ENCODE assay signal across 10 cellular contexts in genomic region chr6:5506575-5506974, GRCh38.
DNase-seq lines count a peak whose midpoint lies in the region; ATAC-seq and TF ChIP-seq lines count a peak whose summit lies in the region.
"Had no signal": no experiment of that assay in that cellular context is flagged by ENCODE, and none has a peak within 500 bp of the region (broad histone marks: within the 10 kb centered on the region; RNA-seq: fewer than 3 reads in every experiment).

No MANE protein-coding gene starts in this region.

- no peaks in the 10 kb centered on the region for H4K20me1 ChIP-seq in BLaER1
- no peaks in the 10 kb centered on the region for H4K20me1 ChIP-seq in OCI-LY7 (ENCODE audit: insufficient read depth, low read length)

- H3K27ac ChIP-seq in BLaER1 (peak overlapping the region; percentile 80), OCI-LY7 (ENCODE audit: low read depth, low read length, poor library complexity, severe bottlenecking) (no peak overlapping the region)
- H3K27ac ChIP-seq: vagina had no signal

- peak; percentile 29 for ATAC-seq in GM19035 (IDR thresholded peaks at IDR 0.05; ENCODE audit: unreplicated experiment)
- ATAC-seq in HG02870 (IDR thresholded peaks at IDR 0.05; ENCODE audit: unreplicated experiment) = peak; percentile 27
- ATAC-seq in left cardiac atrium = no peak

- H3K4me1 ChIP-seq in BLaER1 (peaks cover 44% of the 10 kb centered on the region), OCI-LY7 (ENCODE audit: insufficient read depth, low read length, poor library complexity, severe bottlenecking) (peaks cover 11% of the 10 kb centered on the region)
- H3K4me1 ChIP-seq: vagina had no signal

- H2AFZ ChIP-seq in OCI-LY7 (ENCODE audit: low read length) = no peak overlapping the region

- CTCF ChIA-PET in OCI-LY7 (lab: Charles Lee; ENCODE audit: unreplicated experiment) = no interaction called here

- peak overlapping the region; percentile 43; the same call in 1 of the 2 replicates for H3K4me3 ChIP-seq in BLaER1
- no peak overlapping the region for H3K4me3 ChIP-seq in OCI-LY7 (ENCODE audit: low read depth, low read length, poor library complexity, severe bottlenecking)
- H3K4me3 ChIP-seq: vagina had no signal

- H3K27me3 ChIP-seq in BLaER1 = no peaks in the 10 kb centered on the region
- H3K27me3 ChIP-seq: vagina had no signal

- H3K36me3 ChIP-seq in BLaER1 (no peaks in the 10 kb centered on the region), OCI-LY7 (ENCODE audit: insufficient read depth, low read length) (no peaks in the 10 kb centered on the region)
- H3K36me3 ChIP-seq: vagina had no signal

- intact Hi-C loops in OCI-LY7 (cut with micrococcal nuclease; ENCODE audit: unreplicated experiment) = no loop called here
- intact Hi-C loops in left cardiac atrium (cut with DNase I) = no loop called here

- H3K9me2 ChIP-seq in OCI-LY7 (ENCODE audit: insufficient read depth, low read length) = no peaks in the 10 kb centered on the region

- DNase-seq in OCI-LY7 (ENCODE audit: low spot score) = peak; percentile 7
- DNase-seq in activated CD4-positive, CD25-positive, alpha-beta regulatory T cell (lab: John Stamatoyannopoulos, UW) = no peak
- no peak for DNase-seq in left cardiac atrium
- no peak for DNase-seq in NCI-H510A treated with DMSO at 0.1 percent for 48 hours (lab: John Stamatoyannopoulos, UW)
- no peak for DNase-seq in HT-29 (ENCODE audit: low spot score)
- DNase-seq: stimulated activated CD4-positive, alpha-beta T cell treated with anti-CD3 and anti-CD28 coated beads, Interleukin-4, amount 100 ng/mL, for 1 hour had no signal

- TF ChIP-seq CTCF in OCI-LY7 (conservative IDR thresholded peaks at IDR 0.05; ENCODE audit: low read length) = no peak

- H3K9me3 ChIP-seq in BLaER1 (0 out of 2 replicates have a peak, but pooled peaks cover 5% of the 10 kb centered on the region), OCI-LY7 (ENCODE audit: low read length) (no peaks in the 10 kb centered on the region)
- H3K9me3 ChIP-seq: vagina had no signal

- peak overlapping the region; percentile 75 for H3K9ac ChIP-seq in BLaER1

- H3K79me2 ChIP-seq in OCI-LY7 (ENCODE audit: insufficient read depth, low read depth, low read length) = no peaks in the 10 kb centered on the region

- H3K4me2 ChIP-seq in BLaER1 = peak overlapping the region; percentile 85
- H3K4me2 ChIP-seq in OCI-LY7 (ENCODE audit: low read length) = peak overlapping the region; percentile 60; the same call in 1 of the 2 replicates

- POLR2A ChIA-PET in OCI-LY7 (lab: Charles Lee) = interaction anchor here (0.6 to 2.2 kb wide), 8 partner anchors 8 to 255 kb away, joined by 3 to 6 read pairs (median 3); no protein-coding TSS in a partner anchor

- BruUV-seq in OCI-LY7 (replicated peaks; lab: Mats Ljungman, UMichigan) = no TSS peak

Comparison
In these comparisons a context has a peak if more than half of its experiments do, and no peak if none do; other contexts are left out.
1. ATAC-seq: peak in GM19035 (single experiment) and HG02870 (single experiment); none in left cardiac atrium (0 of 2).